Comparison of ENCODE assay signal across 6 cellular contexts in genomic region chr21:9695759-9696158, GRCh38.
A peak's percentile ranks its signal among the peaks of the same experiment; 100 is the strongest.
DNase-seq lines count a peak whose midpoint lies in the region; ATAC-seq and TF ChIP-seq lines count a peak whose summit lies in the region.
"Not testable (repeated sequence)": the region's sequence is repeated elsewhere in the genome, so short reads cannot be mapped to it uniquely, and the experiment has no call there.

No MANE protein-coding gene starts in this region.

- not testable (repeated sequence) for H3K4me1 Mint-ChIP-seq in stimulated activated memory B cell treated with anti-CD40 and anti-IgM and Interleukin-4, amounts not matched to agents 10 μg/mL and 1 μg/mL and 100 μg/mL, for 72 hours

- not testable (repeated sequence) for H3K9me3 ChIP-seq in esophagus muscularis mucosa; aorta (ENCODE audit: control insufficient read depth, low read length)

- H3K36me3 Mint-ChIP-seq in stimulated activated memory B cell treated with anti-CD40 and anti-IgM and Interleukin-4, amounts not matched to agents 10 μg/mL and 1 μg/mL and 100 μg/mL, for 72 hours, result not testable (repeated sequence)

- not testable (repeated sequence) for H3K27ac ChIP-seq in esophagus muscularis mucosa (replicated peaks in 1 of 4); aorta (ENCODE audit: low read depth in 1 of 2, low read length in 2 of 2)

- H3K27me3 Mint-ChIP-seq in stimulated activated memory B cell treated with anti-CD40 and anti-IgM and Interleukin-4, amounts not matched to agents 10 μg/mL and 1 μg/mL and 100 μg/mL, for 72 hours, result not testable (repeated sequence)

- H3K27ac Mint-ChIP-seq in stimulated activated memory B cell treated with anti-CD40 and anti-IgM and Interleukin-4, amounts not matched to agents 10 μg/mL and 1 μg/mL and 100 μg/mL, for 72 hours, result not testable (repeated sequence)

- H3K4me3 ChIP-seq in esophagus muscularis mucosa; aorta (ENCODE audit: low read length in 2 of 2): not testable (repeated sequence)

- DNase-seq in dedifferentiated amniotic fluid mesenchymal stem cell (ENCODE audit: extremely low spot score) (peak; percentile 3), esophagus muscularis mucosa (ENCODE audit: extremely low spot score) (peak; percentile 74), posterior vena cava (ENCODE audit: low spot score) (peak; percentile 19), ureter (ENCODE audit: low spot score) (peak; percentile 23), aorta (peak in 1 of 2 donors; percentile 20)

- H3K36me3 ChIP-seq in esophagus muscularis mucosa; aorta (ENCODE audit: control insufficient read depth in 1 of 2, insufficient read depth in 2 of 2, low read length in 1 of 2): not testable (repeated sequence)

- not testable (repeated sequence) for TF ChIP-seq EP300 in esophagus muscularis mucosa (IDR thresholded peaks at IDR 0.05)

- not testable (repeated sequence) for TF ChIP-seq POLR2A in esophagus muscularis mucosa (IDR thresholded peaks at IDR 0.05; ENCODE audit: low read depth)

- not testable (repeated sequence) for H3K4me3 Mint-ChIP-seq in stimulated activated memory B cell treated with anti-CD40 and anti-IgM and Interleukin-4, amounts not matched to agents 10 μg/mL and 1 μg/mL and 100 μg/mL, for 72 hours

- not testable (repeated sequence) for H3K9me3 Mint-ChIP-seq in stimulated activated memory B cell treated with anti-CD40 and anti-IgM and Interleukin-4, amounts not matched to agents 10 μg/mL and 1 μg/mL and 100 μg/mL, for 72 hours

- H3K4me1 ChIP-seq in esophagus muscularis mucosa; aorta (ENCODE audit: control insufficient read depth in 1 of 2, insufficient read depth in 2 of 2, low read length in 2 of 2): not testable (repeated sequence)

- ATAC-seq in stimulated activated memory B cell treated with anti-CD40 and anti-IgM and Interleukin-4, amounts not matched to agents 10 μg/mL and 1 μg/mL and 100 μg/mL, for 72 hours, result peak; percentile 22
- peak; percentile 53 for ATAC-seq in aorta (ENCODE audit: low FRiP score)

- intact Hi-C loops in esophagus muscularis mucosa (cut with DNase I); posterior vena cava (cut with DNase I); aorta (cut with DNase I): not testable (repeated sequence)

- TF ChIP-seq CTCF in esophagus muscularis mucosa (IDR thresholded peaks at IDR 0.05), result not testable (repeated sequence)

- WGBS in esophagus muscularis mucosa, result 65% methylated on average over 6 of the region's 6 CpGs
- 48 to 52% methylated on average over 6 of the region's 6 CpGs for WGBS in aorta, 2 donors

- not testable (repeated sequence) for H3K27me3 ChIP-seq in esophagus muscularis mucosa; aorta (ENCODE audit: control insufficient read depth in 1 of 2, insufficient read depth in 2 of 2, low read length in 1 of 2)
